ENCODE assay signal across 21 cellular contexts in the genomic region with DNA sequence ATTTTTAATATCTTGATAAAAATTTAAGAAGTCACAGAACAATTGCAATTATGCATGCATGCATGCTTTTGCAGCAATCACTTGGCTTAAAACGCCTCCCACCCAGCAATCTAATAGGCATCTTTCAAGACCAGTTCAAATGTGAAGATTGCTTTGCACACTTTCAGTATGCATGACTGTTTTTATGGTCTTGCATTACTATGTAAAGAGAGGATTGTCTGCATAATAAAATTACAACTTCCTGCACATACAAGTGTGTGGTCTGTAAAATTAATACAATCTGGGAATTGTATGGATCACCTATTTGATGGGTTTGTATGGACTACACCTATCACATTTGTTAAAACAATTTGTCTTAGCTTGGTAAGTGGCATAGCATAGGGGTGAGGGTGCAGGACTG. TPM values are rescaled to one million over a fixed set of nuclear protein-coding genes. Genes with fewer than 3 reads are reported as not detected.
"Had no signal": no experiment of that assay in that cellular context is flagged by ENCODE, and none has a peak within 500 bp of the region (broad histone marks: within the 10 kb centered on the region; RNA-seq: fewer than 3 reads in every experiment).

No MANE protein-coding gene starts in this region.

- H3K4me3 Mint-ChIP-seq: immature natural killer cell; mesothelial cell of epicardium; naive thymus-derived CD4-positive, alpha-beta T cell had no signal

- H3K27ac Mint-ChIP-seq: immature natural killer cell; mesothelial cell of epicardium; naive thymus-derived CD4-positive, alpha-beta T cell had no signal

- DNase-seq: dermis blood vessel endothelial cell; dorsolateral prefrontal cortex; effector CD4-positive, alpha-beta T cell; effector memory CD4-positive, alpha-beta T cell; foreskin keratinocyte; heart left ventricle; hypothalamus; immature natural killer cell; islet precursor cell; kidney; kidney glomerular epithelial cell; left lung; left ventricle myocardium superior; lower lobe of right lung; mesenchymal stem cell; naive thymus-derived CD4-positive, alpha-beta T cell had no signal

- H3K36me3 Mint-ChIP-seq: immature natural killer cell had no signal

- H3K9me3 Mint-ChIP-seq: immature natural killer cell had no signal

- H3K27ac ChIP-seq: coronary artery, dorsolateral prefrontal cortex, esophagus muscularis mucosa, foreskin keratinocyte, gastroesophageal sphincter, heart left ventricle, hepatocyte, left lung, lower lobe of right lung had no signal

- ATAC-seq: foreskin keratinocyte; gastroesophageal sphincter; heart left ventricle; left lung; left ventricle myocardium superior; lower lobe of right lung; naive thymus-derived CD4-positive, alpha-beta T cell had no signal

- H3K4me1 Mint-ChIP-seq: immature natural killer cell, mesothelial cell of epicardium had no signal

RNA-seq across cellular contexts. Expression of a gene that starts 48.7 kb away (rescaled TPM):
- total RNA-seq: esophagus muscularis mucosa had no signal
